ENCODE assay signal across 17 cellular contexts in genomic region chr18:26407721-26408601, GRCh38.
DNase-seq lines count a peak whose midpoint lies in the region; ATAC-seq, FAIRE-seq and TF ChIP-seq lines count a peak whose summit lies in the region.
"Had no signal": no experiment of that assay in that cellular context is flagged by ENCODE, and none has a peak within 500 bp of the region (broad histone marks: within the 10 kb centered on the region; RNA-seq: fewer than 3 reads in every experiment).

No MANE protein-coding gene starts in this region.

- H3K79me2 ChIP-seq in H9 (ENCODE audit: insufficient read depth, low read length) (no peaks in the 10 kb centered on the region), PC-3 (ENCODE audit: low read length) (no peaks in the 10 kb centered on the region)

- no peak overlapping the region for H4K5ac ChIP-seq in H9 (ENCODE audit: insufficient read length, low read depth, low read length)

- peak overlapping the region; percentile 15 for H2BK20ac ChIP-seq in H9 (ENCODE audit: low read depth, low read length, poor library complexity, severe bottlenecking)

- CTCF ChIA-PET in PC-3 (lab: Charles Lee), result interaction anchor here (0.5 to 0.7 kb wide), 3 partner anchors 34 to 555 kb away, joined by 4 to 9 read pairs (median 7); no protein-coding TSS in a partner anchor

- H3K27ac ChIP-seq in H9 (ENCODE audit: insufficient read length, low read depth, low read length), result no peak overlapping the region
- no peak overlapping the region for H3K27ac ChIP-seq in PC-3 (ENCODE audit: low read length)
- no peak overlapping the region for H3K27ac ChIP-seq in foreskin keratinocyte

- no peak overlapping the region for H4K91ac ChIP-seq in H9 (ENCODE audit: insufficient read length, low read depth, low read length)

- no peaks in the 10 kb centered on the region for H4K20me1 ChIP-seq in H9 (ENCODE audit: control insufficient read depth, insufficient read depth, insufficient read length)
- H4K20me1 ChIP-seq in PC-3 (ENCODE audit: low read length), result no peaks in the 10 kb centered on the region

- H3K4me3 ChIP-seq in PC-3 (ENCODE audit: low read length), result no peak overlapping the region
- H3K4me3 ChIP-seq: MG63 had no signal

- H3K9ac ChIP-seq in H9 (ENCODE audit: extremely low read depth, insufficient read length, low read length), result no peak overlapping the region
- no peak overlapping the region for H3K9ac ChIP-seq in PC-3 (ENCODE audit: low read length)

- POLR2A ChIA-PET in PC-3 (lab: Charles Lee; ENCODE audit: unreplicated experiment), result no interaction called here

- no peaks in the 10 kb centered on the region for H3K9me3 Mint-ChIP-seq in H9
- H3K9me3 Mint-ChIP-seq: CD4-positive, alpha-beta T cell had no signal

- H3K14ac ChIP-seq in H9 (ENCODE audit: insufficient read depth, low read length), result no peak overlapping the region; the same call in 1 of the 2 replicates

- peaks cover 5% of the 10 kb centered on the region; the same call in 1 of the 2 replicates for H3K4me1 ChIP-seq in H9 (ENCODE audit: insufficient read depth, low read length)
- no peaks in the 10 kb centered on the region for H3K4me1 ChIP-seq in PC-3 (ENCODE audit: insufficient read depth, low read length)
- H3K4me1 ChIP-seq in foreskin keratinocyte, result peaks cover 11% of the 10 kb centered on the region

- intact Hi-C loops in PC-3 (cut with micrococcal nuclease), result loop anchor here (10.0 kb wide), 1 partner anchor 207 kb away; no protein-coding TSS in a partner anchor

- no peaks in the 10 kb centered on the region for H3K36me3 Mint-ChIP-seq in H9 (ENCODE audit: insufficient read depth in 1 of 3, low read depth in 3 of 3)

- no peak overlapping the region for H3K56ac ChIP-seq in H9 (ENCODE audit: insufficient read length, low read depth, low read length)

- TF ChIP-seq CTCF in H9 (conservative IDR thresholded peaks at IDR 0.05) (no peak), PC-3 (conservative IDR thresholded peaks at IDR 0.05; ENCODE audit: low read depth, low read length) (no peak), foreskin keratinocyte (conservative IDR thresholded peaks at IDR 0.05) (no peak)

- no peak overlapping the region for H3T11ph ChIP-seq in H9 (ENCODE audit: low read length)

- H2AFZ ChIP-seq in H9 (ENCODE audit: low read length) (no peak overlapping the region), PC-3 (ENCODE audit: low read length) (no peak overlapping the region)

- no peaks in the 10 kb centered on the region for H3F3A ChIP-seq in PC-3 (ENCODE audit: low read length, unreplicated experiment)

- no CpG with 5 or more reads among the region's 16 CpGs for WGBS in H9 (ENCODE audit: extremely low coverage, insufficient read length, low lambda C conversion rate)

- H3K18ac ChIP-seq in H9 (ENCODE audit: insufficient read length, low read depth, low read length), result no peak overlapping the region

- H3K4me1 Mint-ChIP-seq in H9, result peaks cover 21 to 29% of the 10 kb centered on the region in 2 experiments

- H3K4ac ChIP-seq in H9 (ENCODE audit: low read depth, low read length), result no peak overlapping the region

- H3K79me1 ChIP-seq in H9 (ENCODE audit: insufficient read depth, low read depth, low read length, poor library complexity, severe bottlenecking), result no peaks in the 10 kb centered on the region

- no peak overlapping the region for H2BK5ac ChIP-seq in H9 (ENCODE audit: insufficient read length, low read length)

- no peaks in the 10 kb centered on the region for H3K9me2 ChIP-seq in PC-3 (replicated peaks; ENCODE audit: low read length)

- ATAC-seq in PC-3, result no peak
- ATAC-seq in foreskin keratinocyte, result peak; percentile 11
- ATAC-seq in HG03432 (IDR thresholded peaks at IDR 0.05; ENCODE audit: unreplicated experiment), result no peak

- no peak overlapping the region for H2BK120ac ChIP-seq in H9 (ENCODE audit: low read depth, low read length, poor library complexity, severe bottlenecking)

- H4K8ac ChIP-seq in H9 (replicated peaks; ENCODE audit: insufficient read length, low read depth, low read length), result no peak overlapping the region

- no peak overlapping the region for H3K4me3 Mint-ChIP-seq in H9
- H3K4me3 Mint-ChIP-seq: B cell; CD4-positive, alpha-beta T cell had no signal

- no peak overlapping the region; a peak in 1 of 7 replicates for H3K27ac Mint-ChIP-seq in H9
- H3K27ac Mint-ChIP-seq: B cell; CD4-positive, alpha-beta T cell had no signal

- no peak overlapping the region for H2BK12ac ChIP-seq in H9 (ENCODE audit: insufficient read length, low read depth, low read length)

- no peak overlapping the region for H2AK5ac ChIP-seq in H9 (ENCODE audit: insufficient read length, low read length)

- H3K9me3 ChIP-seq in H9 (ENCODE audit: control insufficient read depth, low read depth, low read length) (no peaks in the 10 kb centered on the region), PC-3 (ENCODE audit: low read length) (no peaks in the 10 kb centered on the region)
- H3K9me3 ChIP-seq: MG63 had no signal

- no peaks in the 10 kb centered on the region; the same call in 1 of the 2 replicates for H3K27me3 Mint-ChIP-seq in H9 (ENCODE audit: low read depth)
- H3K27me3 Mint-ChIP-seq: B cell; CD4-positive, alpha-beta T cell had no signal

- no peak overlapping the region for H3K23ac ChIP-seq in H9 (ENCODE audit: insufficient read length, low read depth, low read length)

- no peaks in the 10 kb centered on the region for H3K27me3 ChIP-seq in H9 (ENCODE audit: insufficient read depth, low read length)
- H3K27me3 ChIP-seq in PC-3 (ENCODE audit: low read length), result no peaks in the 10 kb centered on the region
- no peaks in the 10 kb centered on the region for H3K27me3 ChIP-seq in foreskin keratinocyte
- H3K27me3 ChIP-seq: MG63 had no signal

- H3K23me2 ChIP-seq in H9 (ENCODE audit: insufficient read length, low read depth, low read length, poor library complexity, severe bottlenecking), result no peaks in the 10 kb centered on the region

- H2BK15ac ChIP-seq in H9 (ENCODE audit: low read depth, low read length), result no peak overlapping the region

- no peak for DNase-seq in H9
- peak; percentile 17 for DNase-seq in PC-3
- peak; percentile 53 for DNase-seq in dedifferentiated amniotic fluid mesenchymal stem cell (ENCODE audit: extremely low spot score)
- DNase-seq in foreskin keratinocyte, result peak in 1 of 2 donors; percentile 43
- DNase-seq in RCC 7860 (ENCODE audit: low spot score), result no peak
- DNase-seq in EL, result no peak
- DNase-seq: ACHN; CD4-positive, alpha-beta T cell; DMS79; GDM1; MG63; NCI-H1092 treated with DMSO at 0.1 percent for 48 hours; NCI-H1694; NCI-H2171; NCI-H510A had no signal

- no peaks in the 10 kb centered on the region for H3K36me3 ChIP-seq in PC-3 (ENCODE audit: low read depth, low read length)
- H3K36me3 ChIP-seq: MG63 had no signal

- no peak overlapping the region for H3K4me2 ChIP-seq in H9 (ENCODE audit: insufficient read depth, insufficient read length, low read length)
- H3K4me2 ChIP-seq in PC-3 (ENCODE audit: low read length), result no peak overlapping the region

- no TSS peak for BruUV-seq in PC-3 (replicated peaks; lab: Mats Ljungman, UMichigan)

- no peak for FAIRE-seq in RCC 7860 (lab: Jason Lieb, UNC)

Comparison
In these comparisons a context has a peak if more than half of its experiments do, and no peak if none do; other contexts are left out.
1. DNase-seq: peak in PC-3 (single experiment) and dedifferentiated amniotic fluid mesenchymal stem cell (single experiment); none in H9 (single experiment), RCC 7860 (single experiment) and EL (single experiment).